Comparison of ENCODE assay signal across 8 cellular contexts in the genomic region with DNA sequence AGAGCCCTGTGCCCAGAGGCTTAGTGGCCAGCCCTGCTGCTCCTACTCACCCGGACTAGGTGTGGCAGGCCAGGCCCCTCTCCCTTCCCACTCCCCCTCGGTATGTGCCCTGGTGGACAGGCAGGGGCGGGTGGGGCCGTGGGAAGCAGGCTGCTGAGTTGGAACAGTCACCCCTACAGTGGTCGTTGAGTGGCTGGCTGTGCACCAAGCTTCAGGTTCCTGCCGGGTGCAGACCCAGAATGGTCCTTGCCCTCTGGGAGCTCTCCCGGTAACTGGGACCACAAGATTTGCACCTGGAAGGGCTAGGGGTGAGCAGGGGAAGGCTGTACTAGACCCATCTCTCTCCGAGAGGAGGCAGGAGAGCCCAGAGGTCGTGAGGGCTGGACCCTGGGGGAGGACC.
DNase-seq lines count a peak whose midpoint lies in the region; ATAC-seq and TF ChIP-seq lines count a peak whose summit lies in the region.

No MANE protein-coding gene starts in this region.

- H3K4me1 Mint-ChIP-seq in activated T-cell treated with anti-CD3 and anti-CD28 coated beads, Interleukin-2, amount 50 U/mL, for 72 hours (ENCODE audit: low read depth), result peaks cover 38% of the 10 kb centered on the region
- peaks cover 40 to 75% of the 10 kb centered on the region in 2 donors for H3K4me1 Mint-ChIP-seq in natural killer cell

- H3K27me3 Mint-ChIP-seq in activated T-cell treated with anti-CD3 and anti-CD28 coated beads, Interleukin-2, amount 50 U/mL, for 72 hours (ENCODE audit: low read depth), result no peaks in the 10 kb centered on the region
- H3K27me3 Mint-ChIP-seq in natural killer cell (ENCODE audit: low read depth in 2 of 2), result no peaks in the 10 kb centered on the region

- intact Hi-C loops in natural killer cell (cut with micrococcal nuclease), result no loop called here

- peak overlapping the region; percentile 32 for H3K27ac Mint-ChIP-seq in activated T-cell treated with anti-CD3 and anti-CD28 coated beads, Interleukin-2, amount 50 U/mL, for 72 hours
- peak overlapping the region; percentile 83 to 94 for H3K27ac Mint-ChIP-seq in natural killer cell

- no peaks in the 10 kb centered on the region for H4K20me1 ChIP-seq in DND-41 (ENCODE audit: insufficient read depth, low read length)

- H3K79me2 ChIP-seq in DND-41 (ENCODE audit: insufficient read depth, low read length), result peaks cover 54% of the 10 kb centered on the region

- peaks cover 37% of the 10 kb centered on the region for H3K36me3 ChIP-seq in DND-41 (ENCODE audit: insufficient read depth, low read length)

- H3K4me1 ChIP-seq in DND-41 (ENCODE audit: insufficient read depth, low read length), result peaks cover 52% of the 10 kb centered on the region

- H3K4me3 Mint-ChIP-seq in activated T-cell treated with anti-CD3 and anti-CD28 coated beads, Interleukin-2, amount 50 U/mL, for 72 hours, result peak overlapping the region; percentile 65 to 75
- peak overlapping the region; percentile 79 for H3K4me3 Mint-ChIP-seq in natural killer cell

- no peak for TF ChIP-seq CTCF in DND-41 (IDR thresholded peaks at IDR 0.05; ENCODE audit: borderline replicate concordance, extremely low read depth, low read length, poor library complexity, severe bottlenecking)
- no peak for TF ChIP-seq CTCF in natural killer cell (IDR thresholded peaks at IDR 0.05)
- no peak for TF ChIP-seq CTCF in GM20000 (IDR thresholded peaks at IDR 0.05; ENCODE audit: extremely low read depth, missing control alignments)

- no peaks in the 10 kb centered on the region for H3K36me3 Mint-ChIP-seq in activated T-cell treated with anti-CD3 and anti-CD28 coated beads, Interleukin-2, amount 50 U/mL, for 72 hours (ENCODE audit: insufficient read depth in 2 of 2)
- H3K36me3 Mint-ChIP-seq in natural killer cell, result no peaks in the 10 kb centered on the region

- no peaks in the 10 kb centered on the region for H3K9me3 Mint-ChIP-seq in activated T-cell treated with anti-CD3 and anti-CD28 coated beads, Interleukin-2, amount 50 U/mL, for 72 hours
- H3K9me3 Mint-ChIP-seq in natural killer cell, result no peaks in the 10 kb centered on the region

- no peaks in the 10 kb centered on the region for H3K9me3 ChIP-seq in DND-41 (ENCODE audit: insufficient read depth, low read length, severe bottlenecking)

- peak overlapping the region; percentile 79 for H3K9ac ChIP-seq in DND-41 (ENCODE audit: low read depth, low read length)

- H2AFZ ChIP-seq in DND-41 (ENCODE audit: low read depth, low read length), result peak overlapping the region; percentile 60

- peak overlapping the region in 1 of 2 experiments; percentile 52; a peak in 3 of 4 replicates for H3K4me3 ChIP-seq in DND-41 (ENCODE audit: low read depth in 1 of 2, low read length in 2 of 2)

- peak overlapping the region; percentile 99 for H3K27ac ChIP-seq in DND-41 (ENCODE audit: low read length)

- TF ChIP-seq POLR2A in erythroblast (IDR thresholded peaks at IDR 0.05; ENCODE audit: low read length), result no peak

- no peaks in the 10 kb centered on the region for H3K27me3 ChIP-seq in DND-41 (ENCODE audit: insufficient read depth, low read length, poor library complexity)

- peak overlapping the region; percentile 71 for H3K4me2 ChIP-seq in DND-41 (ENCODE audit: insufficient read depth, low read length)

- ATAC-seq in DND-41 (ENCODE audit: insufficient read depth, low read depth) (peak; percentile 72), HG02571 (IDR thresholded peaks at IDR 0.05; ENCODE audit: unreplicated experiment) (peak; percentile 13), natural killer cell (peak in 1 of 3 donors; percentile 19)
- ATAC-seq in activated T-cell treated with anti-CD3 and anti-CD28 coated beads, Interleukin-2, amount 50 U/mL, for 72 hours (replicated peaks in 1 of 2), result peak in 1 of 2 donors; percentile 14

- DNase-seq in DND-41 (peak; percentile 85), natural killer cell (no peak), erythroblast (lab: John Stamatoyannopoulos, UW) (no peak), GM20000 (ENCODE audit: low spot score) (no peak), NCI-H1417 treated with DMSO at 0.1 percent for 48 hours (lab: John Stamatoyannopoulos, UW) (no peak), NCI-H128 (lab: John Stamatoyannopoulos, UW; ENCODE audit: unreplicated experiment) (no peak)
- no peak for DNase-seq in activated T-cell treated with anti-CD3 and anti-CD28 coated beads, Interleukin-2, amount 50 U/mL, for 72 hours
